Comparison of ENCODE assay signal across 24 cellular contexts in the genomic region with DNA sequence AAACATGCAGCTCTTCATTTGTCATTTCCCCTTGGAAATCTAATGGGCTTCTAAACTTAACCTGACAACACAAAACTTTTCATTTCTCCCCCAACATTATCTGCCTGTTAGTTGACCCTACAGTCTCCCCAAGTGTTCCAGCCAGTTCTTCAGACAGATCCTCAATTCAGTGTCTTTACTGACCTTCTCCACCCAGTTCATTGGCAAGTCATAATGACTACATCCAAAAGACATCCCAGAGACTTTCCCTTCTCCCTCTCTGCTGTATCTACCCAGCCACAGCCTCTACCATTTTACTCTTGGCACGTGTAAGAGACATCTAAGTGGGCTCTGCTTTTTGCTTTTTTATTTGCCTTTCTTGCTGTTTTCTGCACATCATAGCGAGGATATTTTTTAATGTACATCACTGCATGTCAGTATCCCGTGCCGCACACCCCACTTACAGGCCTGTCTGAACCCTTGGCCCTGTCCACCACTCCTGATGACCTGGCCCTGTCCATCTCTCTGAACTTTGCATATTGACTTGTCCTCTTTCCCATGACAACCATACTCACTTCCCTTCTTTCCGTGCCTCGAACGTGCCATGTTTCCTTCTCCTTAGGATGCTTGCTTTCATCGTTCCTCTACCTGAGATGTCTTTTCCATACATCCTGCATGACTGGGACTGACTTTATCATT.
A peak's percentile ranks its signal among the peaks of the same experiment; 100 is the strongest.
DNase-seq lines count a peak whose midpoint lies in the region; ATAC-seq, FAIRE-seq and TF ChIP-seq lines count a peak whose summit lies in the region.
"Had no signal": no experiment of that assay in that cellular context is flagged by ENCODE, and none has a peak within 500 bp of the region (broad histone marks: within the 10 kb centered on the region; RNA-seq: fewer than 3 reads in every experiment).

No MANE protein-coding gene starts in this region.

- H3K4me3 ChIP-seq in liver (ENCODE audit: low read depth in 1 of 3, low read length in 3 of 3): no peak overlapping the region
- no peak overlapping the region for H3K4me3 ChIP-seq in HepG2 (replicated peaks in 1 of 3; ENCODE audit: insufficient read depth in 1 of 3, low read depth in 2 of 3, low read length in 3 of 3)
- H3K4me3 ChIP-seq in fibroblast of villous mesenchyme (ENCODE audit: low read depth, low read length): no peak overlapping the region
- H3K4me3 ChIP-seq: A549, GM12878, K562, MG63 had no signal

- no peaks in the 10 kb centered on the region for H3K79me2 ChIP-seq in HepG2 (ENCODE audit: insufficient read depth, low read length)

- H3K27me3 ChIP-seq in liver (ENCODE audit: control insufficient read depth in 4 of 4, insufficient read depth in 4 of 4, low read length in 3 of 4) (no peaks in the 10 kb centered on the region), HepG2 (ENCODE audit: control insufficient read depth in 1 of 2, insufficient read depth in 2 of 2, low read length in 2 of 2) (no peaks in the 10 kb centered on the region)
- H3K27me3 ChIP-seq: MG63 had no signal

- in situ Hi-C loops in HepG2 (cut with HindIII; ENCODE audit: extremely low pct_ligation_motif_present, low pct_unique_long_range_greater_than_20kb): no loop called here

- ATAC-seq in HepG2 (no peak), HG03442 (IDR thresholded peaks at IDR 0.05; ENCODE audit: unreplicated experiment) (no peak)
- ATAC-seq in activated T-cell treated with anti-CD3 and anti-CD28 coated beads, Interleukin-2, amount 50 U/mL, for 4 hours: no peak
- ATAC-seq: A549, GM12878, K562 had no signal

- H3K27ac ChIP-seq in liver (ENCODE audit: low read depth in 1 of 2, low read length in 2 of 2): peak overlapping the region; percentile 87 to 88
- no peak overlapping the region for H3K27ac ChIP-seq in HepG2 (ENCODE audit: extremely low read length, insufficient read depth, low read length)
- H3K27ac ChIP-seq: A549, RWPE1 had no signal

- TF ChIP-seq CTCF in liver (IDR thresholded peaks at IDR 0.05; ENCODE audit: low read depth, low read length, missing input control): no peak
- TF ChIP-seq CTCF in HepG2 (CRISPR knock-in tag; IDR thresholded peaks at IDR 0.05): no peak
- no peak for TF ChIP-seq CTCF in fibroblast of villous mesenchyme (IDR thresholded peaks at IDR 0.05; ENCODE audit: insufficient read depth, low read depth, low read length)

- no peaks in the 10 kb centered on the region for H3K9me3 Mint-ChIP-seq in activated T-cell treated with anti-CD3 and anti-CD28 coated beads, Interleukin-2, amount 50 U/mL, for 4 hours
- H3K9me3 Mint-ChIP-seq: HFFc6 had no signal

- CTCF ChIA-PET in HepG2 (lab: Yijun Ruan, JAX; ENCODE audit: low intra/inter-chr PET ratio, low total read pairs): no interaction called here

- H3K4me1 Mint-ChIP-seq in activated T-cell treated with anti-CD3 and anti-CD28 coated beads, Interleukin-2, amount 50 U/mL, for 4 hours (ENCODE audit: low read depth): no peaks in the 10 kb centered on the region
- H3K4me1 Mint-ChIP-seq: B cell had no signal

- no peaks in the 10 kb centered on the region for H3K36me3 ChIP-seq in liver (ENCODE audit: control insufficient read depth in 4 of 4, insufficient read depth in 3 of 4, low read depth in 1 of 4, low read length in 3 of 4)
- no peaks in the 10 kb centered on the region for H3K36me3 ChIP-seq in HepG2 (replicated peaks in 1 of 2; ENCODE audit: control insufficient read depth in 1 of 2, insufficient read depth in 2 of 2, low read length in 2 of 2)
- H3K36me3 ChIP-seq: MG63 had no signal

- POLR2A ChIA-PET in HepG2 (lab: Yijun Ruan, JAX): no interaction called here

- H3K9ac ChIP-seq in liver (ENCODE audit: low read depth in 1 of 2, low read length in 2 of 2) (peak overlapping the region in 1 of 2 donors; percentile 33), HepG2 (ENCODE audit: insufficient read depth, low read depth, low read length) (no peak overlapping the region)
- H3K9ac ChIP-seq: SK-N-SH had no signal

- H3K27me3 Mint-ChIP-seq in activated T-cell treated with anti-CD3 and anti-CD28 coated beads, Interleukin-2, amount 50 U/mL, for 4 hours (ENCODE audit: low read depth): peaks cover 10% of the 10 kb centered on the region
- H3K27me3 Mint-ChIP-seq: B cell had no signal

- no peaks in the 10 kb centered on the region for H4K20me1 ChIP-seq in HepG2 (ENCODE audit: insufficient read depth, low read length)

- H3K4me1 ChIP-seq in liver (ENCODE audit: control insufficient read depth in 4 of 4, insufficient read depth in 4 of 4, low read length in 3 of 4) (peaks cover 2 to 53% (median 15%) of the 10 kb centered on the region in 4 donors), HepG2 (ENCODE audit: insufficient read depth, low read length) (no peaks in the 10 kb centered on the region)
- H3K4me1 ChIP-seq: A549 had no signal

- TF ChIP-seq RAD21 in liver (IDR thresholded peaks at IDR 0.05) (no peak), HepG2 (CRISPR knock-in tag; IDR thresholded peaks at IDR 0.05) (no peak)

- TF ChIP-seq POLR2A in HepG2 (IDR thresholded peaks at IDR 0.05; ENCODE audit: insufficient read depth in 1 of 2, low read depth in 2 of 2, low read length in 2 of 2): no peak

- no peak overlapping the region for H2AFZ ChIP-seq in HepG2 (ENCODE audit: low read length)

- H3K9me3 ChIP-seq in liver (ENCODE audit: control insufficient read depth in 4 of 4, low read length in 3 of 4) (no peaks in the 10 kb centered on the region), HepG2 (ENCODE audit: low read length) (no peaks in the 10 kb centered on the region)
- H3K9me3 ChIP-seq: A549, MG63, SK-N-SH had no signal

- intact Hi-C loops in HepG2 (cut with micrococcal nuclease; ENCODE audit: unreplicated experiment): no loop called here

- 61% methylated on average over 8 of the region's 8 CpGs for WGBS in liver
- 39% methylated on average over 8 of the region's 8 CpGs for WGBS in HepG2 (ENCODE audit: low lambda C conversion rate)

- no peak overlapping the region for H3K4me3 Mint-ChIP-seq in activated T-cell treated with anti-CD3 and anti-CD28 coated beads, Interleukin-2, amount 50 U/mL, for 4 hours
- H3K4me3 Mint-ChIP-seq: B cell, CD14-positive monocyte, HFFc6 had no signal

- TF ChIP-seq EP300 in HepG2 (IDR thresholded peaks at IDR 0.05; ENCODE audit: low read depth in 2 of 2, low read length in 2 of 2) (no peak), HepG2 (CRISPR knock-in tag; IDR thresholded peaks at IDR 0.05; ENCODE audit: borderline replicate concordance) (no peak)

- DNase-seq in HepG2 (ENCODE audit: low spot score) (no peak), amniotic epithelial cell (ENCODE audit: low read depth) (peak; percentile 16), fibroblast of villous mesenchyme (ENCODE audit: low read depth) (peak; percentile 36), NCI-H1436 treated with DMSO at 0.1 percent for 48 hours (lab: John Stamatoyannopoulos, UW) (no peak)
- DNase-seq in activated T-cell treated with anti-CD3 and anti-CD28 coated beads, Interleukin-2, amount 50 U/mL, for 48 hours: no peak
- no peak for DNase-seq in activated T-cell treated with anti-CD3 and anti-CD28 coated beads, Interleukin-2, amount 50 U/mL, for 4 hours
- DNase-seq: HFFc6; MG63; NCI-H1417 treated with DMSO at 0.1 percent for 48 hours; NCI-H187 treated with DMSO at 0.1 percent for 48 hours; NCI-H226; NCI-H524; NCI-H774; NK-92 treated with Interleukin-12 subunit alpha and Interleukin-12 subunit beta, amount 100 ng/mL, for 24 hours; SIG-M5; SK-N-SH had no signal

- no peak overlapping the region for H3K4me2 ChIP-seq in HepG2 (ENCODE audit: low read depth, low read length)
- H3K4me2 ChIP-seq: A549, SK-N-SH had no signal

- no peak for FAIRE-seq in HepG2 (lab: Jason Lieb, UNC)
- FAIRE-seq: A549, GM12878, K562 had no signal

- no peaks in the 10 kb centered on the region for H3K36me3 Mint-ChIP-seq in activated T-cell treated with anti-CD3 and anti-CD28 coated beads, Interleukin-2, amount 50 U/mL, for 4 hours (ENCODE audit: insufficient read depth)

- BruUV-seq in HepG2 (replicated peaks; lab: Mats Ljungman, UMichigan): no TSS peak

TF ChIP-seq in liver, 16 proteins besides CTCF, POLR2A, EP300 and RAD21:
- no peak for TF ChIP-seq NR2F2 (IDR thresholded peaks at IDR 0.05)
- peak; percentile 75 for TF ChIP-seq FOXA2 (IDR thresholded peaks at IDR 0.05)
- TF ChIP-seq HNF4G (IDR thresholded peaks at IDR 0.05): peak; percentile 39
- TF ChIP-seq HNF4A (conservative IDR thresholded peaks at IDR 0.05): peak; percentile 86 to 87
- peak in 1 of 2 donors; percentile 74 for TF ChIP-seq RXRA (IDR thresholded peaks at IDR 0.05)
- TF ChIP-seq EGR1 (IDR thresholded peaks at IDR 0.05; ENCODE audit: low read depth in 2 of 2): no peak
- TF ChIP-seq, protein P1, sequence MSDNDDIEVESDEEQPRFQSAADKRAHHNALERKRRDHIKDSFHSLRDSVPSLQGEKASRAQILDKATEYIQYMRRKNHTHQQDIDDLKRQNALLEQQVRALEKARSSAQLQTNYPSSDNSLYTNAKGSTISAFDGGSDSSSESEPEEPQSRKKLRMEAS (IDR thresholded peaks at IDR 0.05): no peak
- no peak for TF ChIP-seq SP1 (IDR thresholded peaks at IDR 0.05)

TF ChIP-seq in HepG2, 621 proteins besides CTCF, POLR2A, EP300 and RAD21 (continues in another document):
- TF ChIP-seq ZNF557 (CRISPR knock-in tag; IDR thresholded peaks at IDR 0.05) (no peak), ZNF816 (CRISPR knock-in tag; IDR thresholded peaks at IDR 0.05; ENCODE audit: borderline replicate concordance) (no peak), ZNF205 (CRISPR knock-in tag; IDR thresholded peaks at IDR 0.05) (no peak)
- TF ChIP-seq, protein P2, sequence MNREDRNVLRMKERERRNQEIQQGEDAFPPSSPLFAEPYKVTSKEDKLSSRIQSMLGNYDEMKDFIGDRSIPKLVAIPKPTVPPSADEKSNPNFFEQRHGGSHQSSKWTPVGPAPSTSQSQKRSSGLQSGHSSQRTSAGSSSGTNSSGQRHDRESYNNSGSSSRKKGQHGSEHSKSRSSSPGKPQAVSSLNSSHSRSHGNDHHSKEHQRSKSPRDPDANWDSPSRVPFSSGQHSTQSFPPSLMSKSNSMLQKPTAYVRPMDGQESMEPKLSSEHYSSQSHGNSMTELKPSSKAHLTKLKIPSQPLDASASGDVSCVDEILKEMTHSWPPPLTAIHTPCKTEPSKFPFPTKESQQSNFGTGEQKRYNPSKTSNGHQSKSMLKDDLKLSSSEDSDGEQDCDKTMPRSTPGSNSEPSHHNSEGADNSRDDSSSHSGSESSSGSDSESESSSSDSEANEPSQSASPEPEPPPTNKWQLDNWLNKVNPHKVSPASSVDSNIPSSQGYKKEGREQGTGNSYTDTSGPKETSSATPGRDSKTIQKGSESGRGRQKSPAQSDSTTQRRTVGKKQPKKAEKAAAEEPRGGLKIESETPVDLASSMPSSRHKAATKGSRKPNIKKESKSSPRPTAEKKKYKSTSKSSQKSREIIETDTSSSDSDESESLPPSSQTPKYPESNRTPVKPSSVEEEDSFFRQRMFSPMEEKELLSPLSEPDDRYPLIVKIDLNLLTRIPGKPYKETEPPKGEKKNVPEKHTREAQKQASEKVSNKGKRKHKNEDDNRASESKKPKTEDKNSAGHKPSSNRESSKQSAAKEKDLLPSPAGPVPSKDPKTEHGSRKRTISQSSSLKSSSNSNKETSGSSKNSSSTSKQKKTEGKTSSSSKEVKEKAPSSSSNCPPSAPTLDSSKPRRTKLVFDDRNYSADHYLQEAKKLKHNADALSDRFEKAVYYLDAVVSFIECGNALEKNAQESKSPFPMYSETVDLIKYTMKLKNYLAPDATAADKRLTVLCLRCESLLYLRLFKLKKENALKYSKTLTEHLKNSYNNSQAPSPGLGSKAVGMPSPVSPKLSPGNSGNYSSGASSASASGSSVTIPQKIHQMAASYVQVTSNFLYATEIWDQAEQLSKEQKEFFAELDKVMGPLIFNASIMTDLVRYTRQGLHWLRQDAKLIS (CRISPR knock-in tag; IDR thresholded peaks at IDR 0.05): no peak

Comparison
In these comparisons a context has a peak if more than half of its experiments do, and no peak if none do; other contexts are left out.
1. DNase-seq: peak in amniotic epithelial cell (single experiment) and fibroblast of villous mesenchyme (single experiment); none in HepG2 (single experiment), activated T-cell treated with anti-CD3 and anti-CD28 coated beads, Interleukin-2, amount 50 U/mL, for 48 hours (0 of 2), activated T-cell treated with anti-CD3 and anti-CD28 coated beads, Interleukin-2, amount 50 U/mL, for 4 hours (single experiment) and NCI-H1436 treated with DMSO at 0.1 percent for 48 hours (single experiment).